In genomic region chr4:1206299-1207156, GRCh38 we compare ENCODE assay signal across 16 cellular contexts. TPM values are rescaled to one million over a fixed set of nuclear protein-coding genes. Genes with fewer than 3 reads are reported as not detected.
DNase-seq lines count a peak whose midpoint lies in the region; ATAC-seq and TF ChIP-seq lines count a peak whose summit lies in the region.
"Had no signal": no experiment of that assay in that cellular context is flagged by ENCODE, and none has a peak within 500 bp of the region (broad histone marks: within the 10 kb centered on the region; RNA-seq: fewer than 3 reads in every experiment).

No MANE protein-coding gene starts in this region.

- CTCF ChIA-PET in activated naive CD4-positive, alpha-beta T cell treated with anti-CD3 and anti-CD28 coated beads, Interleukin-2, amount 10 ng/mL, durations not matched to agents 7 days and 5 days (lab: Charles Lee), result no interaction called here

- no peaks in the 10 kb centered on the region for H3K27me3 ChIP-seq in WERI-Rb-1 (ENCODE audit: insufficient read depth, low read depth, severe bottlenecking)
- no peaks in the 10 kb centered on the region for H3K27me3 ChIP-seq in left lung

- H3K4me3 ChIP-seq in WERI-Rb-1 (ENCODE audit: low read depth, low read length) (no peak overlapping the region), left lung (no peak overlapping the region)

- H3K4me1 Mint-ChIP-seq in activated naive CD4-positive, alpha-beta T cell treated with anti-CD3 and anti-CD28 coated beads, Interleukin-2, amount 10 ng/mL, durations not matched to agents 7 days and 5 days, result peaks cover 33% of the 10 kb centered on the region
- H3K4me1 Mint-ChIP-seq in type B pancreatic cell (ENCODE audit: unreplicated experiment), result peaks cover 16% of the 10 kb centered on the region

- ATAC-seq in left lung (no peak), SK-N-SH treated with all-trans-retinoic acid at 6 μM for 48 hours (no peak)
- ATAC-seq: activated naive CD4-positive, alpha-beta T cell treated with anti-CD3 and anti-CD28 coated beads, Interleukin-2, amount 50 U/mL, for 72 hours; HCT116 had no signal

- peak overlapping the region; percentile 67 for H3K27ac ChIP-seq in WERI-Rb-1
- no peak overlapping the region for H3K27ac ChIP-seq in left lung
- H3K27ac ChIP-seq: RWPE1 had no signal

- intact Hi-C loops in left lung (cut with DNase I), result no loop called here

- H3K4me3 Mint-ChIP-seq in activated naive CD4-positive, alpha-beta T cell treated with anti-CD3 and anti-CD28 coated beads, Interleukin-2, amount 10 ng/mL, durations not matched to agents 7 days and 5 days, result no peak overlapping the region
- H3K4me3 Mint-ChIP-seq in type B pancreatic cell, result no peak overlapping the region
- H3K4me3 Mint-ChIP-seq: CD4-positive, alpha-beta T cell had no signal

- no peak overlapping the region for H3K27ac Mint-ChIP-seq in activated naive CD4-positive, alpha-beta T cell treated with anti-CD3 and anti-CD28 coated beads, Interleukin-2, amount 10 ng/mL, durations not matched to agents 7 days and 5 days
- H3K27ac Mint-ChIP-seq in type B pancreatic cell, result no peak overlapping the region
- H3K27ac Mint-ChIP-seq: CD4-positive, alpha-beta T cell had no signal

- H3K27me3 Mint-ChIP-seq in activated naive CD4-positive, alpha-beta T cell treated with anti-CD3 and anti-CD28 coated beads, Interleukin-2, amount 10 ng/mL, durations not matched to agents 7 days and 5 days, result no peaks in the 10 kb centered on the region
- H3K27me3 Mint-ChIP-seq in type B pancreatic cell, result no peaks in the 10 kb centered on the region
- H3K27me3 Mint-ChIP-seq: CD4-positive, alpha-beta T cell had no signal

- H3K4me1 ChIP-seq in left lung, result peaks cover 48 to 82% of the 10 kb centered on the region in 2 donors

- peak; percentile 19 for DNase-seq in activated naive CD4-positive, alpha-beta T cell treated with anti-CD3 and anti-CD28 coated beads, Interleukin-2, amount 10 ng/mL, durations not matched to agents 7 days and 5 days
- DNase-seq in activated naive CD4-positive, alpha-beta T cell (lab: John Stamatoyannopoulos, UW), result no peak
- DNase-seq in WERI-Rb-1 (peak; percentile 8), left lung (peak; percentile 31 to 71), type B pancreatic cell (ENCODE audit: extremely low spot score, unreplicated experiment) (peak; percentile 50), COLO829 (ENCODE audit: low spot score) (no peak), dermis blood vessel endothelial cell (no peak)
- DNase-seq: GDM1, NCI-H1092 treated with DMSO at 0.1 percent for 48 hours, NCI-H510A, retina had no signal

- TF ChIP-seq CTCF in WERI-Rb-1 (IDR thresholded peaks at IDR 0.05; ENCODE audit: low read depth, low read length) (no peak), left lung (IDR thresholded peaks at IDR 0.05) (no peak), type B pancreatic cell (conservative IDR thresholded peaks at IDR 0.05) (no peak)

- H3K36me3 ChIP-seq in WERI-Rb-1, result peaks cover 24% of the 10 kb centered on the region
- H3K36me3 ChIP-seq in left lung, result peaks cover 0 to 29% of the 10 kb centered on the region in 2 donors

- H3K9me3 ChIP-seq in WERI-Rb-1 (ENCODE audit: severe bottlenecking) (no peaks in the 10 kb centered on the region), left lung (no peaks in the 10 kb centered on the region)

- no peaks in the 10 kb centered on the region for H3K9me3 Mint-ChIP-seq in activated naive CD4-positive, alpha-beta T cell treated with anti-CD3 and anti-CD28 coated beads, Interleukin-2, amount 10 ng/mL, durations not matched to agents 7 days and 5 days
- H3K9me3 Mint-ChIP-seq in type B pancreatic cell, result no peaks in the 10 kb centered on the region
- H3K9me3 Mint-ChIP-seq: activated naive CD4-positive, alpha-beta T cell treated with anti-CD3 and anti-CD28 coated beads, Interleukin-2, amount 50 U/mL, for 72 hours; CD4-positive, alpha-beta T cell had no signal

- H3K36me3 Mint-ChIP-seq in activated naive CD4-positive, alpha-beta T cell treated with anti-CD3 and anti-CD28 coated beads, Interleukin-2, amount 10 ng/mL, durations not matched to agents 7 days and 5 days, result peaks cover 5% of the 10 kb centered on the region
- H3K36me3 Mint-ChIP-seq in type B pancreatic cell, result no peaks in the 10 kb centered on the region

TF ChIP-seq in SK-N-SH treated with all-trans-retinoic acid at 6 μM for 48 hours, 23 proteins besides CTCF, POLR2A, EP300 and RAD21:
- TF ChIP-seq ZNF70 (CRISPR knock-in tag; IDR thresholded peaks at IDR 0.05), result no peak

RNA-seq across cellular contexts. Expression of gene SPON2, which starts 34.1 kb away (rescaled TPM):
- 10 to 100 TPM; 66.0 to 94.2 TPM for total RNA-seq in left lung
- total RNA-seq in type B pancreatic cell (ENCODE audit: low replicate concordance), result 8.8 and 10.4 TPM in 2 replicates
- total RNA-seq in dermis blood vessel endothelial cell, result 0.65 and 1.5 TPM in 2 replicates

RNA-seq across cellular contexts. Expression of gene CTBP1, which starts 42.4 kb away (rescaled TPM):
- total RNA-seq in left lung (100 to 1,000 TPM; 146 to 167 TPM), type B pancreatic cell (ENCODE audit: low replicate concordance) (147 and 165 TPM in 2 replicates), dermis blood vessel endothelial cell (268 and 424 TPM in 2 replicates)

Comparison
In these comparisons a context has a peak if more than half of its experiments do, and no peak if none do; other contexts are left out.
1. DNase-seq: peak in activated naive CD4-positive, alpha-beta T cell treated with anti-CD3 and anti-CD28 coated beads, Interleukin-2, amount 10 ng/mL, durations not matched to agents 7 days and 5 days (single experiment), WERI-Rb-1 (single experiment), left lung (2 of 2) and type B pancreatic cell (single experiment); none in activated naive CD4-positive, alpha-beta T cell (0 of 4), COLO829 (single experiment) and dermis blood vessel endothelial cell (single experiment).